Comparison of ENCODE assay signal across 8 cellular contexts in genomic region chr2:72579595-72580180, GRCh38.
DNase-seq lines count a peak whose midpoint lies in the region; ATAC-seq, FAIRE-seq and TF ChIP-seq lines count a peak whose summit lies in the region.

No MANE protein-coding gene starts in this region.

- peaks cover 15% of the 10 kb centered on the region for H3K9me3 Mint-ChIP-seq in mesothelial cell of epicardium
- H3K9me3 Mint-ChIP-seq in T-cell, result no peaks in the 10 kb centered on the region
- H3K9me3 Mint-ChIP-seq in activated CD8-positive, alpha-beta memory T cell treated with anti-CD3 and anti-CD28 coated beads, Interleukin-2, amount 10 ng/mL, durations not matched to agents 7 days and 5 days (ENCODE audit: low read depth), result no peaks in the 10 kb centered on the region

- TF ChIP-seq CTCF in D721Med (IDR thresholded peaks at IDR 0.05; ENCODE audit: insufficient read depth, missing control alignments), result peak; percentile 64
- TF ChIP-seq CTCF in HFF-Myc (IDR thresholded peaks at IDR 0.05; ENCODE audit: low read depth, low read length, missing control alignments), result peak; percentile 39
- peak; percentile 50 for TF ChIP-seq CTCF in coronary artery (IDR thresholded peaks at IDR 0.05)
- TF ChIP-seq CTCF in mesothelial cell of epicardium (IDR thresholded peaks at IDR 0.05; ENCODE audit: unreplicated experiment), result peak; percentile 62

- FAIRE-seq in D721Med (lab: Jason Lieb, UNC), result no peak

- no peak overlapping the region for H3K4me3 Mint-ChIP-seq in mesothelial cell of epicardium
- H3K4me3 Mint-ChIP-seq in T-cell, result no peak overlapping the region
- no peak overlapping the region for H3K4me3 Mint-ChIP-seq in activated CD8-positive, alpha-beta memory T cell treated with anti-CD3 and anti-CD28 coated beads, Interleukin-2, amount 10 ng/mL, durations not matched to agents 7 days and 5 days

- CTCF ChIA-PET in T-cell (lab: Charles Lee), result interaction anchor here (0.5 to 2.4 kb wide), 13 partner anchors 8 to 1027 kb away, joined by 3 to 16 read pairs (median 7); no protein-coding TSS in a partner anchor
- CTCF ChIA-PET in activated CD8-positive, alpha-beta memory T cell treated with anti-CD3 and anti-CD28 coated beads, Interleukin-2, amount 10 ng/mL, durations not matched to agents 7 days and 5 days (lab: Charles Lee), result interaction anchor here (0.7 to 2.5 kb wide), 12 partner anchors 8 to 1049 kb away, joined by 3 to 10 read pairs (median 3); partner anchors contain the start of gene RAB11FIP5

- H3K36me3 Mint-ChIP-seq in mesothelial cell of epicardium, result peaks cover 18% of the 10 kb centered on the region
- H3K36me3 Mint-ChIP-seq in T-cell, result no peaks in the 10 kb centered on the region
- H3K36me3 Mint-ChIP-seq in activated CD8-positive, alpha-beta memory T cell treated with anti-CD3 and anti-CD28 coated beads, Interleukin-2, amount 10 ng/mL, durations not matched to agents 7 days and 5 days, result no peaks in the 10 kb centered on the region

- H3K27ac ChIP-seq in coronary artery (no peak overlapping the region), caudate nucleus (ENCODE audit: low read depth, low read length) (no peak overlapping the region)

- DNase-seq in D721Med (ENCODE audit: insufficient read length, low spot score), result no peak
- DNase-seq in HFF-Myc (ENCODE audit: extremely low read depth, low read depth), result peak; percentile 10
- DNase-seq in NCI-H82 (lab: John Stamatoyannopoulos, UW), result peak; percentile 59
- no peak for DNase-seq in coronary artery (ENCODE audit: low spot score)
- no peak for DNase-seq in mesothelial cell of epicardium (ENCODE audit: low spot score in 2 of 2, unreplicated experiment in 2 of 2)
- DNase-seq in T-cell, result no peak
- DNase-seq in activated CD8-positive, alpha-beta memory T cell treated with anti-CD3 and anti-CD28 coated beads, Interleukin-2, amount 10 ng/mL, durations not matched to agents 7 days and 5 days, result no peak
- DNase-seq in caudate nucleus (lab: John Stamatoyannopoulos, UW), result no peak

- H3K4me1 Mint-ChIP-seq in mesothelial cell of epicardium (peaks cover 59% of the 10 kb centered on the region), T-cell (peaks cover 0 to 5% (median 1%) of the 10 kb centered on the region in 3 donors)
- H3K4me1 Mint-ChIP-seq in activated CD8-positive, alpha-beta memory T cell treated with anti-CD3 and anti-CD28 coated beads, Interleukin-2, amount 10 ng/mL, durations not matched to agents 7 days and 5 days, result no peaks in the 10 kb centered on the region

- H3K27ac Mint-ChIP-seq in mesothelial cell of epicardium, result peak overlapping the region; percentile 61
- H3K27ac Mint-ChIP-seq in T-cell, result no peak overlapping the region
- H3K27ac Mint-ChIP-seq in activated CD8-positive, alpha-beta memory T cell treated with anti-CD3 and anti-CD28 coated beads, Interleukin-2, amount 10 ng/mL, durations not matched to agents 7 days and 5 days, result no peak overlapping the region

- H3K27me3 Mint-ChIP-seq in mesothelial cell of epicardium (ENCODE audit: low read depth) (no peaks in the 10 kb centered on the region), T-cell (no peaks in the 10 kb centered on the region)
- no peaks in the 10 kb centered on the region for H3K27me3 Mint-ChIP-seq in activated CD8-positive, alpha-beta memory T cell treated with anti-CD3 and anti-CD28 coated beads, Interleukin-2, amount 10 ng/mL, durations not matched to agents 7 days and 5 days

- no peak for ATAC-seq in T-cell (replicated peaks in 1 of 4)
- no peak for ATAC-seq in activated CD8-positive, alpha-beta memory T cell treated with anti-CD3 and anti-CD28 coated beads, Interleukin-2, amount 10 ng/mL, durations not matched to agents 7 days and 5 days

- POLR2A ChIA-PET in T-cell (lab: Charles Lee), result interaction anchor here in 1 of 2 donors (0.6 kb wide), 1 partner anchor 680 kb away, joined by 3 read pairs; no protein-coding TSS in a partner anchor

- H3K4me3 ChIP-seq in HFF-Myc (replicated peaks; ENCODE audit: low read depth, low read length) (no peak overlapping the region), coronary artery (no peak overlapping the region)

Comparison
In these comparisons a context has a peak if more than half of its experiments do, and no peak if none do; other contexts are left out.
1. DNase-seq: peak in HFF-Myc (single experiment) and NCI-H82 (single experiment); none in D721Med (single experiment), coronary artery (single experiment), mesothelial cell of epicardium (0 of 2), T-cell (0 of 34), activated CD8-positive, alpha-beta memory T cell treated with anti-CD3 and anti-CD28 coated beads, Interleukin-2, amount 10 ng/mL, durations not matched to agents 7 days and 5 days (single experiment) and caudate nucleus (0 of 61).
2. Peak in every context shown above with its lines, with median percentiles within 50 percentile points of each other: CTCF ChIP-seq.